ENCODE assay signal across 8 cellular contexts in the genomic region with DNA sequence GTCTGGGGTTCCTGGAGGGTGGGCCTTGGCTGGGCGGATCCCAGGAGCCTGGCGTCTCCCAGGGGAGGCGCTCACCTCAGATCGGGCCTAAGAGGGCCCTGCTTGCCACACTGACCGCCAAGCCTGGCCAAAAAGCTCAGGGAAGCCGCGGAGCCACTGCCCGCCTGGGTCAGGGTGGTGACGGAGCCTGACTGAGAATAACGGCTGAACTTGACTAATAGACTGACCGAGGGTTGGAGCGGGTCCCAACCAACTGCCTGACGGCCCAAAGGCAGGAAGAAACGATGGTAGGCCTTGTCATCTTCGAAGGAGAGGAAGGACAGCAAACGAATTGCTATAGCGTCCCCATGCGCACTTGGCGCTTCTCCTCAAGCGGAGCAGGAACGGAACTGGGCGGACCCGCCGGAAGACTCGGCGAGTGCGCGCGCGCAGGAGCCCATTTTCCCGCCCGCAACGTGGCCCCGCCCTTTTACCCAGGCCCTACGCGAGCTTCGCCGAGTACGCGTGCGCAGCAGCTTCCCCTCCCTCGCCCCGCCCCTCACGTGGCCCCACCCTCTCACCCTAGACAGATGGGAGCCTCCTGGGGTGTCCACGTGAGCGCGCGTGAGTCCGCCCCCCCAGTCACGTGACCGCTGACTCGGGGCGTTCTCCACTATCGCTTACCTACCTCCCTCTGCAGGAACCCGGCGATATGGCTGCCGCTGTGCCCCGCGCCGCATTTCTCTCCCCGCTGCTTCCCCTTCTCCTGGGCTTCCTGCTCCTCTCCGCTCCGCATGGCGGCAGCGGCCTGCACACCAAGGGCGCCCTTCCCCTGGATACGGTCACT. TPM values are rescaled to one million over a fixed set of nuclear protein-coding genes. Genes with fewer than 3 reads are reported as not detected.
DNase-seq lines count a peak whose midpoint lies in the region; ATAC-seq and TF ChIP-seq lines count a peak whose summit lies in the region.

ERP29 (plus strand) TSS at position 652 of the 826 bp plus-strand sequence; CDS start at position 692, 40 bp downstream.
TMEM116 (minus strand) TSS at position 391 of the 826 bp plus-strand sequence. CDS start 7,895 bp downstream, outside the sequence.

- H3K4me1 Mint-ChIP-seq in glutamatergic neuron (ENCODE audit: low read depth, unreplicated experiment) (peaks cover 22% of the 10 kb centered on the region), osteocyte (ENCODE audit: unreplicated experiment) (peaks cover 32% of the 10 kb centered on the region)

- peaks cover 13% of the 10 kb centered on the region for H3K4me1 ChIP-seq in thymus (ENCODE audit: control insufficient read depth, insufficient read depth, low read length)

- peaks cover 0 to 8% of the 10 kb centered on the region in 2 donors for H3K9me3 Mint-ChIP-seq in activated naive CD4-positive, alpha-beta T cell treated with anti-CD3 and anti-CD28 coated beads, Interleukin-2, amount 50 U/mL, for 72 hours
- H3K9me3 Mint-ChIP-seq in glutamatergic neuron (ENCODE audit: unreplicated experiment) (peaks cover 7% of the 10 kb centered on the region), osteocyte (ENCODE audit: unreplicated experiment) (peaks cover 6% of the 10 kb centered on the region)

- H3K36me3 ChIP-seq in thymus (ENCODE audit: control insufficient read depth, insufficient read depth): peaks cover 5% of the 10 kb centered on the region

- peak within 1 kb of the TSS; percentile 93 for H3K4me3 ChIP-seq in thymus (ENCODE audit: low read length)

- H3K27ac ChIP-seq in thymus (ENCODE audit: low read depth): peak within 1 kb of the TSS; percentile 93

- no peaks in the 10 kb centered on the region for H3K27me3 ChIP-seq in thymus (ENCODE audit: control insufficient read depth, insufficient read depth)

- no peaks in the 10 kb centered on the region for H3K9me3 ChIP-seq in thymus (ENCODE audit: control insufficient read depth)

- ATAC-seq in HG02588 (IDR thresholded peaks at IDR 0.05; ENCODE audit: unreplicated experiment) (peak; percentile 64), SK-N-SH treated with all-trans-retinoic acid at 6 μM for 48 hours (peak; percentile 91)
- peak; percentile 83 to 84 for ATAC-seq in activated naive CD4-positive, alpha-beta T cell treated with anti-CD3 and anti-CD28 coated beads, Interleukin-2, amount 50 U/mL, for 72 hours

- H3K4me3 Mint-ChIP-seq in glutamatergic neuron (ENCODE audit: unreplicated experiment) (peak within 1 kb of the TSS; percentile 97), osteocyte (ENCODE audit: unreplicated experiment) (peak within 1 kb of the TSS; percentile 97)

- peak within 1 kb of the TSS; percentile 97 to 98 for H3K27ac Mint-ChIP-seq in activated naive CD4-positive, alpha-beta T cell treated with anti-CD3 and anti-CD28 coated beads, Interleukin-2, amount 50 U/mL, for 72 hours
- H3K27ac Mint-ChIP-seq in glutamatergic neuron (ENCODE audit: unreplicated experiment) (peak within 1 kb of the TSS; percentile 94), osteocyte (ENCODE audit: unreplicated experiment) (peak within 1 kb of the TSS; percentile 98)

- DNase-seq in GM10266 (ENCODE audit: extremely low spot score) (peak; percentile 99), NCI-H1092 (lab: John Stamatoyannopoulos, UW) (peak; percentile 93), glutamatergic neuron (peak; percentile 100), osteocyte (ENCODE audit: extremely low spot score, unreplicated experiment) (peak; percentile 100)
- DNase-seq in activated naive CD4-positive, alpha-beta T cell treated with anti-CD3 and anti-CD28 coated beads, Interleukin-2, amount 50 U/mL, for 72 hours (ENCODE audit: low spot score in 2 of 2): peak; percentile 99

- WGBS in thymus: under 1% methylated on average over 67 of the region's 67 CpGs

- peaks cover 40 to 43% of the 10 kb centered on the region in 2 donors for H3K36me3 Mint-ChIP-seq in activated naive CD4-positive, alpha-beta T cell treated with anti-CD3 and anti-CD28 coated beads, Interleukin-2, amount 50 U/mL, for 72 hours
- H3K36me3 Mint-ChIP-seq in glutamatergic neuron (ENCODE audit: unreplicated experiment) (peaks cover 10% of the 10 kb centered on the region), osteocyte (ENCODE audit: unreplicated experiment) (peaks cover 17% of the 10 kb centered on the region)

- H3K27me3 Mint-ChIP-seq in glutamatergic neuron (ENCODE audit: unreplicated experiment) (peaks cover 11% of the 10 kb centered on the region), osteocyte (ENCODE audit: unreplicated experiment) (no peaks in the 10 kb centered on the region)

- TF ChIP-seq CTCF in GM10266 (IDR thresholded peaks at IDR 0.05; ENCODE audit: control insufficient read depth, insufficient read depth, low read depth, missing control alignments): peak; percentile 52
- peak; percentile 66 for TF ChIP-seq CTCF in glutamatergic neuron (IDR thresholded peaks at IDR 0.05; ENCODE audit: partially characterized antibody, unreplicated experiment)
- peak; percentile 58 for TF ChIP-seq CTCF in osteocyte (IDR thresholded peaks at IDR 0.05)

TF ChIP-seq in SK-N-SH treated with all-trans-retinoic acid at 6 μM for 48 hours, 23 proteins besides CTCF, POLR2A, EP300 and RAD21:
- TF ChIP-seq POU6F1 (CRISPR knock-in tag; IDR thresholded peaks at IDR 0.05; ENCODE audit: borderline replicate concordance, low read depth): no peak
- TF ChIP-seq ARNTL (CRISPR knock-in tag; IDR thresholded peaks at IDR 0.05; ENCODE audit: borderline replicate concordance, low read depth): peak; percentile 90
- peak; percentile 39; the same call in 1 of the 2 replicates for TF ChIP-seq ZFP3 (CRISPR knock-in tag; IDR thresholded peaks at IDR 0.05)
- TF ChIP-seq SNAI2 (CRISPR knock-in tag; IDR thresholded peaks at IDR 0.05): no peak
- TF ChIP-seq, protein P1, sequence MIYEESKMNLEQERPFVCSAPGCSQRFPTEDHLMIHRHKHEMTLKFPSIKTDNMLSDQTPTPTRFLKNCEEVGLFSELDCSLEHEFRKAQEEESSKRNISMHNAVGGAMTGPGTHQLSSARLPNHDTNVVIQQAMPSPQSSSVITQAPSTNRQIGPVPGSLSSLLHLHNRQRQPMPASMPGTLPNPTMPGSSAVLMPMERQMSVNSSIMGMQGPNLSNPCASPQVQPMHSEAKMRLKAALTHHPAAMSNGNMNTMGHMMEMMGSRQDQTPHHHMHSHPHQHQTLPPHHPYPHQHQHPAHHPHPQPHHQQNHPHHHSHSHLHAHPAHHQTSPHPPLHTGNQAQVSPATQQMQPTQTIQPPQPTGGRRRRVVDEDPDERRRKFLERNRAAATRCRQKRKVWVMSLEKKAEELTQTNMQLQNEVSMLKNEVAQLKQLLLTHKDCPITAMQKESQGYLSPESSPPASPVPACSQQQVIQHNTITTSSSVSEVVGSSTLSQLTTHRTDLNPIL (CRISPR knock-in tag; IDR thresholded peaks at IDR 0.05; ENCODE audit: low read depth): no peak
- TF ChIP-seq RARB (CRISPR knock-in tag; IDR thresholded peaks at IDR 0.05): no peak
TF ChIP-seq in SK-N-SH treated with all-trans-retinoic acid at 6 μM for 48 hours: peak in this region for 2.

RNA-seq across cellular contexts. Expression of gene ERP29, which starts in this region (rescaled TPM):
- 10 to 100 TPM; 78.9 to 95.1 TPM for total RNA-seq in activated naive CD4-positive, alpha-beta T cell treated with anti-CD3 and anti-CD28 coated beads, Interleukin-2, amount 50 U/mL, for 72 hours
- total RNA-seq in glutamatergic neuron (ENCODE audit: unreplicated experiment) (114 TPM), osteocyte (133 and 139 TPM in 2 replicates)
- polyA plus RNA-seq in thymus: 130 TPM

RNA-seq across cellular contexts. Expression of gene TMEM116, which starts in this region (rescaled TPM):
- 10 to 100 TPM; 16.9 to 18.5 TPM for total RNA-seq in activated naive CD4-positive, alpha-beta T cell treated with anti-CD3 and anti-CD28 coated beads, Interleukin-2, amount 50 U/mL, for 72 hours
- total RNA-seq in glutamatergic neuron (ENCODE audit: unreplicated experiment) (9.7 TPM), osteocyte (9.9 and 12.6 TPM in 2 replicates)
- 11.4 TPM for polyA plus RNA-seq in thymus

Comparison
In these comparisons a context has a peak if more than half of its experiments do, and no peak if none do; other contexts are left out.
1. Peak in every context shown above with its lines: DNase-seq, ATAC-seq, H3K4me3 ChIP-seq and H3K27ac ChIP-seq.